Comparison of ENCODE assay signal across 23 cellular contexts in genomic region chr11:72706579-72706978, GRCh38. TPM values are rescaled to one million over a fixed set of nuclear protein-coding genes. Genes with fewer than 3 reads are reported as not detected.
DNase-seq lines count a peak whose midpoint lies in the region; ATAC-seq and TF ChIP-seq lines count a peak whose summit lies in the region.
"Had no signal": no experiment of that assay in that cellular context is flagged by ENCODE, and none has a peak within 500 bp of the region (broad histone marks: within the 10 kb centered on the region; RNA-seq: fewer than 3 reads in every experiment).

No MANE protein-coding gene starts in this region.

- H3K27ac Mint-ChIP-seq in activated naive CD4-positive, alpha-beta T cell treated with anti-CD3 and anti-CD28 coated beads, Interleukin-2, amount 10 ng/mL, durations not matched to agents 7 days and 5 days, result peak overlapping the region; percentile 64
- H3K27ac Mint-ChIP-seq in activated naive CD4-positive, alpha-beta T cell treated with anti-CD3 and anti-CD28 coated beads for 36 hours, result no peak overlapping the region
- H3K27ac Mint-ChIP-seq in immature natural killer cell, result peak overlapping the region in 4 of 6 donors; percentile 56 to 75 (median 69)
- peak overlapping the region; percentile 89 for H3K27ac Mint-ChIP-seq in stimulated activated effector memory CD8-positive, alpha-beta T cell treated with anti-CD3 and anti-CD28 coated beads, Interleukin-12 subunit alpha, Interleukin-12 subunit beta, amount 100 ng/mL, for 72 hours

- no peak for TF ChIP-seq CTCF in WERI-Rb-1 (IDR thresholded peaks at IDR 0.05; ENCODE audit: low read depth, low read length)
- no peak for TF ChIP-seq CTCF in testis (IDR thresholded peaks at IDR 0.05)

- intact Hi-C loops in activated naive CD4-positive, alpha-beta T cell treated with anti-CD3 and anti-CD28 coated beads for 36 hours (cut with micrococcal nuclease), result no loop called here
- intact Hi-C loops in testis (cut with DNase I; ENCODE audit: low total_unique reads), result no loop called here

- H3K4me3 ChIP-seq in WERI-Rb-1 (ENCODE audit: low read depth, low read length) (no peak overlapping the region), testis (no peak overlapping the region)
- H3K4me3 ChIP-seq: BLaER1, mucosa of descending colon, right atrium auricular region, vagina had no signal

- H3K9me3 ChIP-seq in WERI-Rb-1 (ENCODE audit: severe bottlenecking) (no peaks in the 10 kb centered on the region), testis (no peaks in the 10 kb centered on the region)
- H3K9me3 ChIP-seq: BLaER1, mucosa of descending colon, right atrium auricular region, vagina had no signal

- peaks cover 58% of the 10 kb centered on the region for H3K36me3 Mint-ChIP-seq in activated naive CD4-positive, alpha-beta T cell treated with anti-CD3 and anti-CD28 coated beads, Interleukin-2, amount 10 ng/mL, durations not matched to agents 7 days and 5 days
- H3K36me3 Mint-ChIP-seq in activated naive CD4-positive, alpha-beta T cell treated with anti-CD3 and anti-CD28 coated beads for 36 hours (ENCODE audit: low read depth), result peaks cover 30% of the 10 kb centered on the region
- peaks cover 0 to 33% (median 7%) of the 10 kb centered on the region in 3 donors for H3K36me3 Mint-ChIP-seq in immature natural killer cell
- H3K36me3 Mint-ChIP-seq in stimulated activated effector memory CD8-positive, alpha-beta T cell treated with anti-CD3 and anti-CD28 coated beads, Interleukin-12 subunit alpha, Interleukin-12 subunit beta, amount 100 ng/mL, for 72 hours, result peaks cover 86% of the 10 kb centered on the region

- H3K4me1 Mint-ChIP-seq in activated naive CD4-positive, alpha-beta T cell treated with anti-CD3 and anti-CD28 coated beads, Interleukin-2, amount 10 ng/mL, durations not matched to agents 7 days and 5 days, result no peaks in the 10 kb centered on the region
- H3K4me1 Mint-ChIP-seq in activated naive CD4-positive, alpha-beta T cell treated with anti-CD3 and anti-CD28 coated beads for 36 hours (ENCODE audit: low read depth), result no peaks in the 10 kb centered on the region
- peaks cover 17 to 19% of the 10 kb centered on the region in 2 donors for H3K4me1 Mint-ChIP-seq in immature natural killer cell
- H3K4me1 Mint-ChIP-seq in stimulated activated effector memory CD8-positive, alpha-beta T cell treated with anti-CD3 and anti-CD28 coated beads, Interleukin-12 subunit alpha, Interleukin-12 subunit beta, amount 100 ng/mL, for 72 hours, result peaks cover 28% of the 10 kb centered on the region

- DNase-seq in activated naive CD4-positive, alpha-beta T cell treated with anti-CD3 and anti-CD28 coated beads, Interleukin-2, amount 10 ng/mL, durations not matched to agents 7 days and 5 days, result no peak
- DNase-seq in activated naive CD4-positive, alpha-beta T cell treated with anti-CD3 and anti-CD28 coated beads for 36 hours, result no peak
- DNase-seq in WERI-Rb-1 (no peak), immature natural killer cell (no peak), testis (no peak), epidermal melanocyte (ENCODE audit: insufficient read length, low spot score) (no peak), middle frontal gyrus (ENCODE audit: extremely low spot score, low spot score) (no peak)
- no peak for DNase-seq in stimulated activated effector memory CD8-positive, alpha-beta T cell treated with anti-CD3 and anti-CD28 coated beads, Interleukin-12 subunit alpha, Interleukin-12 subunit beta, amount 100 ng/mL, for 72 hours (ENCODE audit: low spot score in 2 of 2)
- DNase-seq: activated naive CD4-positive, alpha-beta T cell; activated T-cell treated with anti-CD3 and anti-CD28 coated beads for 4 hours; aorta; cerebellar nuclear complex; DMS 273 treated with DMSO at 0.1 percent for 48 hours; glutamatergic neuron; left colon; mucosa of descending colon; NCI-H1436 treated with DMSO at 0.1 percent for 48 hours; NCI-H69; SHP77; SW 1271 had no signal

- no peak overlapping the region for H3K4me3 Mint-ChIP-seq in activated naive CD4-positive, alpha-beta T cell treated with anti-CD3 and anti-CD28 coated beads, Interleukin-2, amount 10 ng/mL, durations not matched to agents 7 days and 5 days
- H3K4me3 Mint-ChIP-seq in activated naive CD4-positive, alpha-beta T cell treated with anti-CD3 and anti-CD28 coated beads for 36 hours, result no peak overlapping the region
- peak overlapping the region in 1 of 5 donors; percentile 9 for H3K4me3 Mint-ChIP-seq in immature natural killer cell
- no peak overlapping the region for H3K4me3 Mint-ChIP-seq in stimulated activated effector memory CD8-positive, alpha-beta T cell treated with anti-CD3 and anti-CD28 coated beads, Interleukin-12 subunit alpha, Interleukin-12 subunit beta, amount 100 ng/mL, for 72 hours

- no peaks in the 10 kb centered on the region for H3K27me3 ChIP-seq in WERI-Rb-1 (ENCODE audit: insufficient read depth, low read depth, severe bottlenecking)
- H3K27me3 ChIP-seq in testis, result no peaks in the 10 kb centered on the region
- H3K27me3 ChIP-seq: BLaER1, right atrium auricular region, vagina had no signal

- CTCF ChIA-PET in activated naive CD4-positive, alpha-beta T cell treated with anti-CD3 and anti-CD28 coated beads, Interleukin-2, amount 10 ng/mL, durations not matched to agents 7 days and 5 days (lab: Charles Lee), result no interaction called here
- CTCF ChIA-PET in activated naive CD4-positive, alpha-beta T cell treated with anti-CD3 and anti-CD28 coated beads for 36 hours (lab: Charles Lee), result no interaction called here

- no peak for ATAC-seq in stimulated activated effector memory CD8-positive, alpha-beta T cell treated with anti-CD3 and anti-CD28 coated beads, Interleukin-12 subunit alpha, Interleukin-12 subunit beta, amount 100 ng/mL, for 72 hours
- ATAC-seq: left colon, mucosa of descending colon had no signal

- H3K27me3 Mint-ChIP-seq in activated naive CD4-positive, alpha-beta T cell treated with anti-CD3 and anti-CD28 coated beads, Interleukin-2, amount 10 ng/mL, durations not matched to agents 7 days and 5 days, result no peaks in the 10 kb centered on the region
- H3K27me3 Mint-ChIP-seq in activated naive CD4-positive, alpha-beta T cell treated with anti-CD3 and anti-CD28 coated beads for 36 hours (ENCODE audit: low read depth), result no peaks in the 10 kb centered on the region
- H3K27me3 Mint-ChIP-seq in immature natural killer cell (ENCODE audit: low read depth in 3 of 3), result peaks cover 2 to 19% (median 9%) of the 10 kb centered on the region in 3 donors

- peak overlapping the region; percentile 65 for H3K27ac ChIP-seq in WERI-Rb-1
- no peak overlapping the region for H3K27ac ChIP-seq in testis
- H3K27ac ChIP-seq: BLaER1, right atrium auricular region, vagina had no signal

- 82 to 83% methylated on average over 5 of the region's 5 CpGs for whole genome bisulfite sequencing in testis, 2 donors

- H3K9me3 Mint-ChIP-seq in activated naive CD4-positive, alpha-beta T cell treated with anti-CD3 and anti-CD28 coated beads, Interleukin-2, amount 10 ng/mL, durations not matched to agents 7 days and 5 days, result no peaks in the 10 kb centered on the region
- H3K9me3 Mint-ChIP-seq in activated naive CD4-positive, alpha-beta T cell treated with anti-CD3 and anti-CD28 coated beads for 36 hours, result no peaks in the 10 kb centered on the region
- no peaks in the 10 kb centered on the region for H3K9me3 Mint-ChIP-seq in immature natural killer cell
- H3K9me3 Mint-ChIP-seq in stimulated activated effector memory CD8-positive, alpha-beta T cell treated with anti-CD3 and anti-CD28 coated beads, Interleukin-12 subunit alpha, Interleukin-12 subunit beta, amount 100 ng/mL, for 72 hours, result no peaks in the 10 kb centered on the region

- H3K36me3 ChIP-seq in WERI-Rb-1, result peaks cover 30% of the 10 kb centered on the region
- no peaks in the 10 kb centered on the region for H3K36me3 ChIP-seq in testis (ENCODE audit: low read depth, missing control alignments)

- peaks cover 18% of the 10 kb centered on the region for H3K4me1 ChIP-seq in testis

- no peak for TF ChIP-seq POLR2A in testis (IDR thresholded peaks at IDR 0.05)

RNA-seq across cellular contexts. Expression of gene PDE2A, which starts 32.4 kb away (rescaled TPM):
- total RNA-seq in activated naive CD4-positive, alpha-beta T cell treated with anti-CD3 and anti-CD28 coated beads for 36 hours, result 1 to 10 TPM in 1 of 2 experiments, under 1 TPM in 1; 0.69 to 1.1 TPM
- polyA plus RNA-seq in immature natural killer cell, result not detected
- 10 to 100 TPM; 15.2 to 20.6 TPM for total RNA-seq in testis
- 14.1 TPM for polyA plus RNA-seq in testis (ENCODE audit: insufficient read depth, low read depth, low replicate concordance)

RNA-seq across cellular contexts. Expression of gene ARAP1, which starts 45.6 kb away (rescaled TPM):
- 10 to 100 TPM; 64.7 to 70.1 TPM for total RNA-seq in activated naive CD4-positive, alpha-beta T cell treated with anti-CD3 and anti-CD28 coated beads for 36 hours
- 10 to 100 TPM in 2 of 3 donors, 1 to 10 TPM in 1; 4.7 to 34.6 (median 16.4) TPM for polyA plus RNA-seq in immature natural killer cell
- total RNA-seq in testis, result 10 to 100 TPM; 65.2 to 88.3 TPM
- 46.9 TPM for polyA plus RNA-seq in testis (ENCODE audit: insufficient read depth, low read depth, low replicate concordance)

Comparison
In these comparisons a context has a peak if more than half of its experiments do, and no peak if none do; other contexts are left out.
1. RNA of gene PDE2A, which starts 32.4 kb away (total RNA-seq): 15.2 to 20.6 TPM in testis; 0.69 to 1.1 TPM in activated naive CD4-positive, alpha-beta T cell treated with anti-CD3 and anti-CD28 coated beads for 36 hours; every median in the first group is over 4 times any median in the second.